ENCODE assay signal across 24 cellular contexts in the genomic region with DNA sequence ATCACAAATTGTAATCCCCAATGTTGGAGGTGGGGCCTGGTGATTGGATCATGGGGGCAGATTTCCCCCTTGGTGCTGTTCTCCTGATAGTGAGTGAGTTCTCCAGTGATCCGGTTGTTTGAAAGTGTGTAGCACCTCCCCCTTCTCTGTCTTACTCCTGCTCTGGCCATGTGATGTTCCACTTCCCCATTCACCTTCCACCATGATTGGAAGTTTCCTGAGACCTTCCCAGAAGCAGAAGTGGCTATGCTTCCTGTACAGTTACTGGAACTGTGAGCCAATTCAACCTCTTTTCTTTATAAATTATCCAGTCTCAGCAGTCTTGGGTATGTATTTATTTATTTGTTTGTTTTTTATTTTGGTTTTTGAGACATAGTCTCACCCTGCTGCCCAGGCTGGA.
"Had no signal": no experiment of that assay in that cellular context is flagged by ENCODE, and none has a peak within 500 bp of the region (broad histone marks: within the 10 kb centered on the region; RNA-seq: fewer than 3 reads in every experiment).

No MANE protein-coding gene starts in this region.

- H3K4me3 ChIP-seq: breast epithelium, coronary artery, PC-9 had no signal

- H3K9me3 ChIP-seq: breast epithelium had no signal

- H3K27me3 ChIP-seq: breast epithelium had no signal

- DNase-seq: activated CD4-positive, alpha-beta T cell treated with anti-CD3 and anti-CD28 coated beads for 48 hours; activated CD4-positive, alpha-beta T cell treated with anti-CD3 and anti-CD28 coated beads, Interleukin-2, amount 50 U/mL, for 4 hours; activated CD4-positive, CD25-positive, alpha-beta regulatory T cell treated with anti-CD3 and anti-CD28 coated beads, Interleukin-2, amount 50 U/mL, for 72 hours; activated CD8-positive, alpha-beta memory T cell treated with anti-CD3 and anti-CD28 coated beads, Interleukin-2, amount 50 U/mL, for 48 hours; activated CD8-positive, alpha-beta T cell treated with anti-CD3 and anti-CD28 coated beads, Interleukin-2, amount 10 ng/mL, durations not matched to agents 7 days and 5 days; activated T-cell treated with anti-CD3 and anti-CD28 coated beads, Interleukin-2, amount 50 U/mL, for 1 hour; aorta; caudate nucleus; KG1; NCI-H1092; NCI-H1417 treated with DMSO at 0.1 percent for 48 hours; NCI-H1694; NCI-H2029; NCI-H2107; NCI-H2171 treated with DMSO at 0.1 percent for 48 hours; NCI-H226; NCI-H526 treated with DMSO at 0.1 percent for 48 hours; NCI-H82; NK-92 treated with Interleukin-12 subunit alpha and Interleukin-12 subunit beta, amount 100 ng/mL, for 24 hours; PC-9; SHP77 treated with DMSO at 0.1 percent for 48 hours; T-helper 1 cell had no signal

- H3K27ac ChIP-seq: breast epithelium, coronary artery, PC-9 had no signal

- H3K4me1 ChIP-seq: breast epithelium had no signal

- H3K36me3 ChIP-seq: breast epithelium had no signal
